Comparison of ENCODE assay signal across 22 cellular contexts in genomic region chr13:112326821-112327370, GRCh38. TPM values are rescaled to one million over a fixed set of nuclear protein-coding genes. Genes with fewer than 3 reads are reported as not detected.
"Had no signal": no experiment of that assay in that cellular context is flagged by ENCODE, and none has a peak within 500 bp of the region (broad histone marks: within the 10 kb centered on the region; RNA-seq: fewer than 3 reads in every experiment).

No MANE protein-coding gene starts in this region.

- H3K27ac ChIP-seq: KMS-11, RWPE1 had no signal

- H3K4me3 ChIP-seq: K562 had no signal

- DNase-seq: Kasumi-1, MM.1S, NCI-H1092 treated with DMSO at 0.1 percent for 48 hours, NCI-H1436, NCI-H187, NCI-H2029, NCI-H2081 treated with DMSO at 0.1 percent for 48 hours, NCI-H2171, NCI-H226, NCI-H446, NCI-H510A treated with DMSO at 0.1 percent for 48 hours, NCI-H526 treated with DMSO at 0.1 percent for 48 hours, NCI-H774, SHP77, SK-N-SH, SW 1271 had no signal

RNA-seq across cellular contexts. Expression of gene SPACA7, which starts 49.3 kb away (rescaled TPM):
- total RNA-seq: HT1080, K562, M059J, SK-MEL-5 had no signal
